Comparison of ENCODE assay signal across 1 cellular context in the genomic region with DNA sequence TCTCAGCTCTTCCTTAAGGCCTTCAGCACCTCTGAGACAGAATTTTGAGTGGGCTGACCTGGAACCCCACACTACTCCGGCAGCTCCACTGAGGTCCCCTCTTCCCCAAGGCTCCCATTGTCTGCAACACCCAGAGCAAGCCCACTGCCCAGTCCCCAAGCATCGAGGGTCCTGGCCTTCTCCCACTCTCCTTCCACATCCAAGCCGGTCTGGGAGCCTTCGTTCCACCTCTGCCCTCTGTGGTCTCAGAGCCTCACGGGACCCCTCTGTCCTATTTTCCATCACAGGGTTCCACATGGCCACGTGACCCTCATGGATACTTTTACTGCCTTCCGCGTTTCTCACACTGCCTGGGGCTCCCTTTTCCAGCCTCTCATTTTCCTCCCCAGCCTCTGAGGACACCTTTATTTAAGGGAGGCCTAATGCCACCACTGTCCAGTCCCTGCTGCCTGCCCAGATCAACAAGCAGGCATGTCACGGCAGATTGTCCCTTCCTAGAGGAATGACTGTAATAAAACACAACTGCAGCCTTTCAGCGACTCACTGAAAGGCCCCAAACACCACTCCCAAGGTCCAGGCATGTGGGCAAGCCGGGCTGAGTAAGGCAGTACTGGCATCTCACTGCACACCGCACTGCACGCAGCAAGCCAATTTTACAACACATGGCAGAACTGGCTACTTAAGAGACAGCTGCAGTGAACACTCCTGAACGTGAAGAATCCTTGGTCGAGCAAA.
TF ChIP-seq lines count a peak whose summit lies in the region.

No MANE protein-coding gene starts in this region.

TF ChIP-seq in IMR-90, 13 proteins besides CTCF, POLR2A, EP300 and RAD21:
- TF ChIP-seq MAZ (IDR thresholded peaks at IDR 0.05; ENCODE audit: borderline replicate concordance, low read depth, low read length), result no peak
TF ChIP-seq in IMR-90: peak in this region for 0.
